ENCODE assay signal across 1 cellular context in the genomic region with DNA sequence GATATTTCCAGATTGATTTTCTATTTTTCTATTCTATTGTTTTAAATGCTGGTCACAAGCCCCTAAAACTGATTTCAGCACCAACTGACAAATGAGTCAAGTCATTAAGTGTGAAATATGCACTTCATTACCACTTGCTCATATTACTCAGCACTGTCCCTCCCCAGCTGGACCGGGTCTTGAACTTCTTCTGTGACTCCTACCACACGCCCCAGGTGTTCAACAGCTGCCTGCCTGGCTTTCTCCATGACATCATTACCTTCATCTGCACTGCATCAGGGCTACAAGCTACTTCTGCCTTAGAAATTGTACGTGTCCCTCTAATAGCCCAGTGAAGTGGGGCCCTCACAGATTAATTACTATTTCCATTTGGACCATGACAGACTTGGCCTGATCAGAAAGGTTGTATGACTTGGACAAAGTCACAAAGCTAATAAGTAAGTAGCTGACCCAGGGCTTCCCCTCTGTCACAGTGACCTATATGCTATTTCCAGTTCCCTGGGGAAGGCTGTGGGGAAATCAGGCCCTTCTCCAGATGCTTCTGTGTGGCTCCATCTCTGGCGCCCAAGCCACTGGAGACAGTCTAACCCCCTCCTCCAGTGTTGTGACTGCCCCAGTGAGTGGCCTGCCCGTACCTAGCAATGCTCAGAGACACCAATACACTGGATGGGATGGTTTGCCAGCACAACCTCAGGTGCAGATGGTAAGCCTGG.
TF ChIP-seq lines count a peak whose summit lies in the region.

No MANE protein-coding gene starts in this region.

TF ChIP-seq in GM12878, 131 proteins besides CTCF, POLR2A, EP300 and RAD21 (continued from another document and continues in another):
- TF ChIP-seq, protein P1, sequence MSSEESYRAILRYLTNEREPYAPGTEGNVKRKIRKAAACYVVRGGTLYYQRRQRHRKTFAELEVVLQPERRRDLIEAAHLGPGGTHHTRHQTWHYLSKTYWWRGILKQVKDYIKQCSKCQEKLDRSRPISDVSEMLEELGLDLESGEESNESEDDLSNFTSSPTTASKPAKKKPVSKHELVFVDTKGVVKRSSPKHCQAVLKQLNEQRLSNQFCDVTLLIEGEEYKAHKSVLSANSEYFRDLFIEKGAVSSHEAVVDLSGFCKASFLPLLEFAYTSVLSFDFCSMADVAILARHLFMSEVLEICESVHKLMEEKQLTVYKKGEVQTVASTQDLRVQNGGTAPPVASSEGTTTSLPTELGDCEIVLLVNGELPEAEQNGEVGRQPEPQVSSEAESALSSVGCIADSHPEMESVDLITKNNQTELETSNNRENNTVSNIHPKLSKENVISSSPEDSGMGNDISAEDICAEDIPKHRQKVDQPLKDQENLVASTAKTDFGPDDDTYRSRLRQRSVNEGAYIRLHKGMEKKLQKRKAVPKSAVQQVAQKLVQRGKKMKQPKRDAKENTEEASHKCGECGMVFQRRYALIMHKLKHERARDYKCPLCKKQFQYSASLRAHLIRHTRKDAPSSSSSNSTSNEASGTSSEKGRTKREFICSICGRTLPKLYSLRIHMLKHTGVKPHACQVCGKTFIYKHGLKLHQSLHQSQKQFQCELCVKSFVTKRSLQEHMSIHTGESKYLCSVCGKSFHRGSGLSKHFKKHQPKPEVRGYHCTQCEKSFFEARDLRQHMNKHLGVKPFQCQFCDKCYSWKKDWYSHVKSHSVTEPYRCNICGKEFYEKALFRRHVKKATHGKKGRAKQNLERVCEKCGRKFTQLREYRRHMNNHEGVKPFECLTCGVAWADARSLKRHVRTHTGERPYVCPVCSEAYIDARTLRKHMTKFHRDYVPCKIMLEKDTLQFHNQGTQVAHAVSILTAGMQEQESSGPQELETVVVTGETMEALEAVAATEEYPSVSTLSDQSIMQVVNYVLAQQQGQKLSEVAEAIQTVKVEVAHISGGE (CRISPR knock-in tag; IDR thresholded peaks at IDR 0.05) = no peak
- TF ChIP-seq JUND (IDR thresholded peaks at IDR 0.05; ENCODE audit: low read depth, low read length) = 0 out of 2 replicates have a peak, but pooled peaks have one; percentile 15
- TF ChIP-seq EZH2 (IDR thresholded peaks at IDR 0.05; ENCODE audit: borderline replicate concordance, control insufficient read depth, low read depth, low read length) = no peak
- no peak for TF ChIP-seq BRCA1 (IDR thresholded peaks at IDR 0.05; ENCODE audit: low read depth, low read length)
- no peak for TF ChIP-seq LARP7 (IDR thresholded peaks at IDR 0.05)
- no peak for TF ChIP-seq MXI1 (IDR thresholded peaks at IDR 0.05; ENCODE audit: low read depth, low read length)
- TF ChIP-seq NBN (IDR thresholded peaks at IDR 0.05) = no peak
- TF ChIP-seq PKNOX1 (IDR thresholded peaks at IDR 0.05) = 0 out of 2 replicates have a peak, but pooled peaks have one; percentile 2
- no peak for TF ChIP-seq HSF1 (IDR thresholded peaks at IDR 0.05; ENCODE audit: low read depth, low read length)
- no peak for TF ChIP-seq NRF1 (conservative IDR thresholded peaks at IDR 0.05; ENCODE audit: low read depth, low read length)
- no peak for TF ChIP-seq HCFC1 (IDR thresholded peaks at IDR 0.05; ENCODE audit: low read length)
- TF ChIP-seq, protein P2, sequence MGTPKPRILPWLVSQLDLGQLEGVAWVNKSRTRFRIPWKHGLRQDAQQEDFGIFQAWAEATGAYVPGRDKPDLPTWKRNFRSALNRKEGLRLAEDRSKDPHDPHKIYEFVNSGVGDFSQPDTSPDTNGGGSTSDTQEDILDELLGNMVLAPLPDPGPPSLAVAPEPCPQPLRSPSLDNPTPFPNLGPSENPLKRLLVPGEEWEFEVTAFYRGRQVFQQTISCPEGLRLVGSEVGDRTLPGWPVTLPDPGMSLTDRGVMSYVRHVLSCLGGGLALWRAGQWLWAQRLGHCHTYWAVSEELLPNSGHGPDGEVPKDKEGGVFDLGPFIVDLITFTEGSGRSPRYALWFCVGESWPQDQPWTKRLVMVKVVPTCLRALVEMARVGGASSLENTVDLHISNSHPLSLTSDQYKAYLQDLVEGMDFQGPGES (IDR thresholded peaks at IDR 0.05) = no peak
- TF ChIP-seq BHLHE40 (IDR thresholded peaks at IDR 0.05; ENCODE audit: borderline replicate concordance in 1 of 2, low read depth in 2 of 2, low read length in 1 of 2) = 0 out of 4 replicates have a peak, but pooled peaks of 1 of the 2 experiments have one; percentile 24
- no peak for TF ChIP-seq ZSCAN29 (IDR thresholded peaks at IDR 0.05)
- TF ChIP-seq CHD1 (IDR thresholded peaks at IDR 0.05; ENCODE audit: low read depth, low read length) = no peak
- no peak for TF ChIP-seq RELA (IDR thresholded peaks at IDR 0.05; ENCODE audit: borderline replicate concordance, partially characterized antibody)
- no peak for TF ChIP-seq BMI1 (IDR thresholded peaks at IDR 0.05; ENCODE audit: borderline replicate concordance)
- no peak for TF ChIP-seq ZNF217 (IDR thresholded peaks at IDR 0.05)
- no peak for TF ChIP-seq MEF2A (IDR thresholded peaks at IDR 0.05; ENCODE audit: insufficient read depth, low read depth, low read length)
- 0 out of 4 replicates have a peak, but pooled peaks of 1 of the 2 experiments have one; percentile 5 for TF ChIP-seq SRF (IDR thresholded peaks at IDR 0.05; ENCODE audit: low read depth in 2 of 2, low read length in 2 of 2)
- TF ChIP-seq ZNF384 (IDR thresholded peaks at IDR 0.05; ENCODE audit: borderline replicate concordance, low read depth, low read length) = no peak
- TF ChIP-seq IKZF2 (IDR thresholded peaks at IDR 0.05) = no peak; a peak in 2 of 4 replicates
- no peak for TF ChIP-seq SREBF1 (IDR thresholded peaks at IDR 0.05; ENCODE audit: low read length)
- peak in 1 of 2 experiments; percentile 47; a peak in 1 of 4 replicates for TF ChIP-seq ETV6 (conservative IDR thresholded peaks at IDR 0.05 in 1 of 2, IDR thresholded peaks at IDR 0.05 in 1 of 2; ENCODE audit: borderline replicate concordance in 1 of 2, low read depth in 1 of 2)
- TF ChIP-seq POU2F2 (IDR thresholded peaks at IDR 0.05; ENCODE audit: borderline replicate concordance, low read depth, low read length) = no peak
- TF ChIP-seq CUX1 (IDR thresholded peaks at IDR 0.05; ENCODE audit: insufficient replicate concordance, low read depth, low read length) = no peak
- no peak for TF ChIP-seq TAF1 (IDR thresholded peaks at IDR 0.05; ENCODE audit: borderline replicate concordance, low read depth, low read length)
- TF ChIP-seq CHD4 (IDR thresholded peaks at IDR 0.05) = no peak
- TF ChIP-seq, protein P3, sequence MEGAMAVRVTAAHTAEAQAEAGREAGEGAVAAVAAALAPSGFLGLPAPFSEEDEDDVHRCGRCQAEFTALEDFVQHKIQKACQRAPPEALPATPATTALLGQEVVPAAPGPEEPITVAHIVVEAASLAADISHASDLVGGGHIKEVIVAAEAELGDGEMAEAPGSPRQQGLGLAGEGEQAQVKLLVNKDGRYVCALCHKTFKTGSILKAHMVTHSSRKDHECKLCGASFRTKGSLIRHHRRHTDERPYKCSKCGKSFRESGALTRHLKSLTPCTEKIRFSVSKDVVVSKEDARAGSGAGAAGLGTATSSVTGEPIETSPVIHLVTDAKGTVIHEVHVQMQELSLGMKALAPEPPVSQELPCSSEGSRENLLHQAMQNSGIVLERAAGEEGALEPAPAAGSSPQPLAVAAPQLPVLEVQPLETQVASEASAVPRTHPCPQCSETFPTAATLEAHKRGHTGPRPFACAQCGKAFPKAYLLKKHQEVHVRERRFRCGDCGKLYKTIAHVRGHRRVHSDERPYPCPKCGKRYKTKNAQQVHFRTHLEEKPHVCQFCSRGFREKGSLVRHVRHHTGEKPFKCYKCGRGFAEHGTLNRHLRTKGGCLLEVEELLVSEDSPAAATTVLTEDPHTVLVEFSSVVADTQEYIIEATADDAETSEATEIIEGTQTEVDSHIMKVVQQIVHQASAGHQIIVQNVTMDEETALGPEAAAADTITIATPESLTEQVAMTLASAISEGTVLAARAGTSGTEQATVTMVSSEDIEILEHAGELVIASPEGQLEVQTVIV (IDR thresholded peaks at IDR 0.05; ENCODE audit: borderline replicate concordance, partially characterized antibody) = no peak
- no peak for TF ChIP-seq ELK1 (IDR thresholded peaks at IDR 0.05; ENCODE audit: low read depth, low read length)
- no peak for TF ChIP-seq NR2C2 (IDR thresholded peaks at IDR 0.05; ENCODE audit: borderline replicate concordance, control insufficient read depth, insufficient read length, low read depth)
- TF ChIP-seq ZNF622 (IDR thresholded peaks at IDR 0.05) = no peak
- no peak for TF ChIP-seq FOS (IDR thresholded peaks at IDR 0.05; ENCODE audit: borderline replicate concordance, extremely low read depth, insufficient read length)
- peak; percentile 98 for TF ChIP-seq ATF7 (IDR thresholded peaks at IDR 0.05; ENCODE audit: low read depth)
- no peak for TF ChIP-seq KAT2A (conservative IDR thresholded peaks at IDR 0.05; ENCODE audit: control insufficient read depth, low read depth, low read length)
- TF ChIP-seq, protein P4, sequence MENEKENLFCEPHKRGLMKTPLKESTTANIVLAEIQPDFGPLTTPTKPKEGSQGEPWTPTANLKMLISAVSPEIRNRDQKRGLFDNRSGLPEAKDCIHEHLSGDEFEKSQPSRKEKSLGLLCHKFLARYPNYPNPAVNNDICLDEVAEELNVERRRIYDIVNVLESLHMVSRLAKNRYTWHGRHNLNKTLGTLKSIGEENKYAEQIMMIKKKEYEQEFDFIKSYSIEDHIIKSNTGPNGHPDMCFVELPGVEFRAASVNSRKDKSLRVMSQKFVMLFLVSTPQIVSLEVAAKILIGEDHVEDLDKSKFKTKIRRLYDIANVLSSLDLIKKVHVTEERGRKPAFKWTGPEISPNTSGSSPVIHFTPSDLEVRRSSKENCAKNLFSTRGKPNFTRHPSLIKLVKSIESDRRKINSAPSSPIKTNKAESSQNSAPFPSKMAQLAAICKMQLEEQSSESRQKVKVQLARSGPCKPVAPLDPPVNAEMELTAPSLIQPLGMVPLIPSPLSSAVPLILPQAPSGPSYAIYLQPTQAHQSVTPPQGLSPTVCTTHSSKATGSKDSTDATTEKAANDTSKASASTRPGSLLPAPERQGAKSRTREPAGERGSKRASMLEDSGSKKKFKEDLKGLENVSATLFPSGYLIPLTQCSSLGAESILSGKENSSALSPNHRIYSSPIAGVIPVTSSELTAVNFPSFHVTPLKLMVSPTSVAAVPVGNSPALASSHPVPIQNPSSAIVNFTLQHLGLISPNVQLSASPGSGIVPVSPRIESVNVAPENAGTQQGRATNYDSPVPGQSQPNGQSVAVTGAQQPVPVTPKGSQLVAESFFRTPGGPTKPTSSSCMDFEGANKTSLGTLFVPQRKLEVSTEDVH (IDR thresholded peaks at IDR 0.05; ENCODE audit: low read depth, partially characterized antibody) = no peak
- TF ChIP-seq MAX (IDR thresholded peaks at IDR 0.05; ENCODE audit: low read depth, low read length) = no peak
